1 cellular context compared by ENCODE assay signal in the genomic region with DNA sequence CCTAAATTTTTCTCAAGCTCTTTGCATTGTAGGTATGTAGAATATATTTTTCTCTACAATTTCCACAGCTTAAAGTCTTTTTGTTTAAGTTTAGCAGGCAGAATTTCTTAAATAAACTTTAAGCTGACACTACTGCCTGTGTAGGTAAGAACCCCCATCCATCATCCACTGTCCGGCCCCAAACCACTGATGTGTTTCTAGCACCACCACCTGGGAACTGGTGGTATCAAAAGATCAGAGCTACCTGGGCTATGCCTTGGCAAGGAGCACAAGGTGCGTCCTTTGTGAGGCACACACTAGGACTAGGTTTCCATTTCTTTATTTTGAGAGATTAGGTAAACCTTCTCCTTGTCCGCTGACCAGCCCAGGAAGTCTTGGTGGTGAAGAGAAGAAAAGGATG.
TF ChIP-seq lines count a peak whose summit lies in the region.

No MANE protein-coding gene starts in this region.

TF ChIP-seq in K562, 482 proteins besides CTCF, POLR2A, EP300 and RAD21:
- TF ChIP-seq, protein P1, sequence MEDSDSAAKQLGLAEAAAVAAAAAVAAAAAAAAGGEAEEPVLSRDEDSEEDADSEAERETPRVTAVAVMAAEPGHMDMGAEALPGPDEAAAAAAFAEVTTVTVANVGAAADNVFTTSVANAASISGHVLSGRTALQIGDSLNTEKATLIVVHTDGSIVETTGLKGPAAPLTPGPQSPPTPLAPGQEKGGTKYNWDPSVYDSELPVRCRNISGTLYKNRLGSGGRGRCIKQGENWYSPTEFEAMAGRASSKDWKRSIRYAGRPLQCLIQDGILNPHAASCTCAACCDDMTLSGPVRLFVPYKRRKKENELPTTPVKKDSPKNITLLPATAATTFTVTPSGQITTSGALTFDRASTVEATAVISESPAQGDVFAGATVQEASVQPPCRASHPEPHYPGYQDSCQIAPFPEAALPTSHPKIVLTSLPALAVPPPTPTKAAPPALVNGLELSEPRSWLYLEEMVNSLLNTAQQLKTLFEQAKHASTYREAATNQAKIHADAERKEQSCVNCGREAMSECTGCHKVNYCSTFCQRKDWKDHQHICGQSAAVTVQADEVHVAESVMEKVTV (CRISPR knock-in tag; IDR thresholded peaks at IDR 0.05), result peak; percentile 58
- TF ChIP-seq NCOA2 (IDR thresholded peaks at IDR 0.05; ENCODE audit: partially characterized antibody in 2 of 2), result no peak
- TF ChIP-seq SMC3 (conservative IDR thresholded peaks at IDR 0.05; ENCODE audit: insufficient read depth, low read depth, low read length), result peak; percentile 84
- TF ChIP-seq ZNF146 (CRISPR knock-in tag; IDR thresholded peaks at IDR 0.05; ENCODE audit: unreplicated experiment), result no peak
- no peak for TF ChIP-seq ILK (tag; IDR thresholded peaks at IDR 0.05; ENCODE audit: borderline replicate concordance, low read depth)
- peak; percentile 91 for TF ChIP-seq MEIS2 (IDR thresholded peaks at IDR 0.05; ENCODE audit: partially characterized antibody)
- TF ChIP-seq, protein P2, sequence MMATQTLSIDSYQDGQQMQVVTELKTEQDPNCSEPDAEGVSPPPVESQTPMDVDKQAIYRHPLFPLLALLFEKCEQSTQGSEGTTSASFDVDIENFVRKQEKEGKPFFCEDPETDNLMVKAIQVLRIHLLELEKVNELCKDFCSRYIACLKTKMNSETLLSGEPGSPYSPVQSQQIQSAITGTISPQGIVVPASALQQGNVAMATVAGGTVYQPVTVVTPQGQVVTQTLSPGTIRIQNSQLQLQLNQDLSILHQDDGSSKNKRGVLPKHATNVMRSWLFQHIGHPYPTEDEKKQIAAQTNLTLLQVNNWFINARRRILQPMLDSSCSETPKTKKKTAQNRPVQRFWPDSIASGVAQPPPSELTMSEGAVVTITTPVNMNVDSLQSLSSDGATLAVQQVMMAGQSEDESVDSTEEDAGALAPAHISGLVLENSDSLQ (IDR thresholded peaks at IDR 0.05), result peak; percentile 83
- TF ChIP-seq, protein P3, sequence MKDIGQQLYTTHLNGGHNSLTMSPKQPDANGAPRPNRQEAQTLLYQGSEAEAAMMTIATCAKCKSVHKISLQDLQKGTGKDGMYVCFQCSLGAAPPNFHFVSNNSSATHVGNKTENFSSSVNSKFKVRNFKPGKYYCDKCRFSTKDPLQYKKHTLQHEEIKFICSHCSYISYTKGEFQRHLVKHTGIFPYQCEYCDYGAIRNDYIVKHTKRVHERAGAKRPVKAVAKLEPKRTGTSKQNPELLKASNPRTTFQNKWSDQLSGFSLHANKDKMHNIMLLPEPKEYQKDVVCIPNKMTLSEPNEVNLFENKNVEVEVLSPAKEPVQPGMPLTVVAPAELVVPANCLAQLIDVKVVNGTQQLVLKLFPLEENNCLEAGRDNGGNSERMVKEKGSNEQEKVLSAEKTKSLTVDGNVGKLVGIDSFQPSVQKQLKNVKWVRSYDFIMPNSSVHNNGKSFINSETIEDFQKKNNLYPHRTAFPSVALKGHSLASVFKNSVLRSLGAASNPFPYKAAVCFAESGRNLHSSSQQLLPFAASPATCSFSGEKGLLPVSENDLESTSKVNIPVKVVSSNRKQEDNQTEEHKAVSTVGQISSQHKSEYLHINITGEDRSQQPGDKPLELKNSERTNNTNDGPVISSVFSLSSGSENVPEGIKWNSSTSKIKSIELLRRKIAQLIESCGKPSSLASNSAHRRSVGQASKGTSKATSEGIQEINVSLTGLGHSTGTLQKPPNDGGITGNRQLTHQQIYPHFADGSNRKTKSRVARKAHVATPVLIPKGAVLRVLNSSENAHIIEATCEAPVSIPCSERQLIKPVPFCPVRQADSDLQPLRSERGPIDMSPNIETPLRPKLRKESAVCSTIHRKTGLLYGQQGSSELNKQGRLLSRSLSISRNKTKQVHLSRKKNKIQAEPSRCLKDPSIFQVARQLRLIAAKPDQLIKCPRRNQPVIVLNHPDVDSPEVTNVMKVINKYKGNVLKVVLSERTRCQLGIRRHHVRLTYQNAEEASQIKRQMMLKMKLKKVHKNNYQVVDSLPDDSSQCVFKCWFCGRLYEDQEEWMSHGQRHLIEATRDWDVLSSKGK (CRISPR knock-in tag; IDR thresholded peaks at IDR 0.05), result no peak
- no peak for TF ChIP-seq ZNF668 (CRISPR knock-in tag; IDR thresholded peaks at IDR 0.05)
- TF ChIP-seq SRSF1 (IDR thresholded peaks at IDR 0.05; ENCODE audit: low read depth, low read length), result no peak
- TF ChIP-seq ZNF431 (CRISPR knock-in tag; IDR thresholded peaks at IDR 0.05), result no peak
- TF ChIP-seq ZNF274 (IDR thresholded peaks at IDR 0.05; ENCODE audit: borderline replicate concordance, low read depth, low read length), result no peak
- TF ChIP-seq GATAD2A (IDR thresholded peaks at IDR 0.05), result no peak
- TF ChIP-seq NR2F6 (CRISPR knock-in tag; IDR thresholded peaks at IDR 0.05), result no peak
- TF ChIP-seq, protein P4, sequence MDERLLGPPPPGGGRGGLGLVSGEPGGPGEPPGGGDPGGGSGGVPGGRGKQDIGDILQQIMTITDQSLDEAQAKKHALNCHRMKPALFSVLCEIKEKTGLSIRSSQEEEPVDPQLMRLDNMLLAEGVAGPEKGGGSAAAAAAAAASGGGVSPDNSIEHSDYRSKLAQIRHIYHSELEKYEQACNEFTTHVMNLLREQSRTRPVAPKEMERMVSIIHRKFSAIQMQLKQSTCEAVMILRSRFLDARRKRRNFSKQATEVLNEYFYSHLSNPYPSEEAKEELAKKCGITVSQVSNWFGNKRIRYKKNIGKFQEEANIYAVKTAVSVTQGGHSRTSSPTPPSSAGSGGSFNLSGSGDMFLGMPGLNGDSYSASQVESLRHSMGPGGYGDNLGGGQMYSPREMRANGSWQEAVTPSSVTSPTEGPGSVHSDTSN (CRISPR knock-in tag; IDR thresholded peaks at IDR 0.05; ENCODE audit: low read depth), result peak; percentile 58
- TF ChIP-seq, protein P4 (tag; conservative IDR thresholded peaks at IDR 0.05; ENCODE audit: low read depth), result peak; percentile 88
